Comparison of ENCODE assay signal across 18 cellular contexts in the genomic region with DNA sequence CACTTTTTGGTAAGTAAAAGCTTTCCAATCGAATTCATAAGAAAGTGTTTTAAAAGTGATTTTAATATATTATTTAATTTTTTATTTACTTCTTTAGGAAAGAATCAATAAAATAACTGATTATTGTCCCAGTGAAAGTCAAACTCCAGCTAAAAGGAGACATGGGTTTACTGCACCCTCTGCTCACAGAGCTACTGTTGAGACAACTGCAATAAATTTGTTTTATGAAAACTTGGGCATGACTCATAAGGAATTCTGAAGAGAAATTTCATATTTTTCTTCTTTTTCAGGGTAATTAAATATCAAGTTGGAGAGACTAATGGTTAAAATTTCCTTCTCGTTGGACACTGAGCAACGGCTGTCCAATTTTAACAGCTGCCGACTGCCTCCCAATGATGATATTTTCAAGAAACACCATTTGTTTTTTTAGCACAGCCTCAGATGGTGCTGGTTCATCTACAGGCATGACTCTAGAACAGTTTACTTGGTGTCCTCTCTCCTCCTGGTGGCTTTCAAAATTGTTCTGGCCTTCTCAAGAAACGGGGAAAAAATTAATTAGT.
"Had no signal": no experiment of that assay in that cellular context is flagged by ENCODE, and none has a peak within 500 bp of the region (broad histone marks: within the 10 kb centered on the region; RNA-seq: fewer than 3 reads in every experiment).

No MANE protein-coding gene starts in this region.

- H3K4me1 Mint-ChIP-seq: activated naive CD8-positive, alpha-beta T cell treated with anti-CD3 and anti-CD28 coated beads for 36 hours; naive B cell had no signal

- H3K4me1 ChIP-seq: esophagus squamous epithelium, gastroesophageal sphincter, upper lobe of right lung had no signal

- DNase-seq: activated CD4-positive, alpha-beta T cell treated with anti-CD3 and anti-CD28 coated beads for 1 hour; activated CD4-positive, alpha-beta T cell treated with anti-CD3 and anti-CD28 coated beads, Interleukin-2, amount 50 U/mL, for 48 hours; activated gamma-delta T cell treated with Interleukin-2 at 50 U/mL for 16 hours; activated naive CD8-positive, alpha-beta T cell treated with anti-CD3 and anti-CD28 coated beads for 36 hours; activated T-cell treated with anti-CD3 and anti-CD28 coated beads, Interleukin-2, amount 50 U/mL, for 72 hours; aorta; esophagus squamous epithelium; naive B cell; stimulated activated CD4-positive, alpha-beta T cell treated with anti-CD3 and anti-CD28 coated beads, Interleukin-4, amount 100 ng/mL, for 1 hour; stimulated activated CD8-positive, alpha-beta memory T cell treated with anti-CD3 and anti-CD28 coated beads, Interleukin-4, amount 100 ng/mL, for 48 hours; stimulated activated naive CD8-positive, alpha-beta T cell treated with anti-CD3 and anti-CD28 coated beads, Interleukin-15, Interleukin-2, amounts not matched to agents 100 U/mL and 50 U/mL, for 24 hours; T-helper 17 cell; upper lobe of right lung had no signal

- H3K9me3 ChIP-seq: esophagus squamous epithelium, gastroesophageal sphincter, neutrophil, upper lobe of right lung had no signal

- H3K27ac Mint-ChIP-seq: activated naive CD8-positive, alpha-beta T cell treated with anti-CD3 and anti-CD28 coated beads for 36 hours; activated T-cell treated with anti-CD3 and anti-CD28 coated beads, Interleukin-2, amount 50 U/mL, for 72 hours; naive B cell; progenitor cell of endocrine pancreas; T-helper 17 cell had no signal

- H3K4me3 ChIP-seq: esophagus squamous epithelium, gastroesophageal sphincter, hepatocyte, upper lobe of right lung had no signal

- H3K36me3 Mint-ChIP-seq: activated naive CD8-positive, alpha-beta T cell treated with anti-CD3 and anti-CD28 coated beads for 36 hours; naive B cell had no signal

- H3K9me3 Mint-ChIP-seq: activated naive CD8-positive, alpha-beta T cell treated with anti-CD3 and anti-CD28 coated beads for 36 hours; activated T-cell treated with anti-CD3 and anti-CD28 coated beads, Interleukin-2, amount 50 U/mL, for 72 hours had no signal

- ATAC-seq: activated T-cell treated with anti-CD3 and anti-CD28 coated beads, Interleukin-2, amount 50 U/mL, for 72 hours; gastroesophageal sphincter; sciatic nerve; stimulated activated naive CD8-positive, alpha-beta T cell treated with anti-CD3 and anti-CD28 coated beads, Interleukin-15, Interleukin-2, amounts not matched to agents 100 U/mL and 50 U/mL, for 24 hours; T-helper 17 cell; upper lobe of right lung had no signal

- H3K27ac ChIP-seq: esophagus squamous epithelium, gastroesophageal sphincter, neutrophil, upper lobe of right lung had no signal

- H3K4me3 Mint-ChIP-seq: activated naive CD8-positive, alpha-beta T cell treated with anti-CD3 and anti-CD28 coated beads for 36 hours; activated T-cell treated with anti-CD3 and anti-CD28 coated beads, Interleukin-2, amount 50 U/mL, for 72 hours; naive B cell; T-helper 17 cell had no signal

- H3K36me3 ChIP-seq: esophagus squamous epithelium, gastroesophageal sphincter, neutrophil, upper lobe of right lung had no signal

- H3K27me3 ChIP-seq: esophagus squamous epithelium, gastroesophageal sphincter, hepatocyte, neutrophil, upper lobe of right lung had no signal

- H3K27me3 Mint-ChIP-seq: activated naive CD8-positive, alpha-beta T cell treated with anti-CD3 and anti-CD28 coated beads for 36 hours; progenitor cell of endocrine pancreas had no signal
